ENCODE assay signal across 8 cellular contexts in genomic region chrX:40097101-40097491, GRCh38. TPM values are rescaled to one million over a fixed set of nuclear protein-coding genes. Genes with fewer than 3 reads are reported as not detected.
A peak's percentile ranks its signal among the peaks of the same experiment; 100 is the strongest.
DNase-seq lines count a peak whose midpoint lies in the region; ATAC-seq, FAIRE-seq and TF ChIP-seq lines count a peak whose summit lies in the region.

No MANE protein-coding gene starts in this region.

- peak overlapping the region; percentile 37 for H3K9ac ChIP-seq in keratinocyte (ENCODE audit: control insufficient read depth, extremely low read depth, insufficient read depth, low read length)

- peak overlapping the region; percentile 86 for H3K4me3 Mint-ChIP-seq in activated naive CD4-positive, alpha-beta T cell treated with anti-CD3 and anti-CD28 coated beads for 36 hours
- H3K4me3 Mint-ChIP-seq in activated T-helper 1 cell treated with anti-CD3 and anti-CD28 coated beads, Interleukin-12 subunit alpha, Interleukin-12 subunit beta, Interleukin-2, Interleukin-4 antibody, amounts not matched to agents 30 ng/mL and 10 ng/mL and 1 ng/mL, durations not matched to agents 14 hours and 24 hours and 36 hours, result peak overlapping the region; percentile 89

- no peaks in the 10 kb centered on the region for H3K9me3 Mint-ChIP-seq in activated naive CD4-positive, alpha-beta T cell treated with anti-CD3 and anti-CD28 coated beads for 36 hours
- H3K9me3 Mint-ChIP-seq in activated naive CD4-positive, alpha-beta T cell treated with anti-CD3 and anti-CD28 coated beads, Interleukin-2, amount 50 U/mL, for 72 hours, result no peaks in the 10 kb centered on the region
- H3K9me3 Mint-ChIP-seq in activated T-helper 1 cell treated with anti-CD3 and anti-CD28 coated beads, Interleukin-12 subunit alpha, Interleukin-12 subunit beta, Interleukin-2, Interleukin-4 antibody, amounts not matched to agents 30 ng/mL and 10 ng/mL and 1 ng/mL, durations not matched to agents 14 hours and 24 hours and 36 hours, result no peaks in the 10 kb centered on the region

- no peaks in the 10 kb centered on the region for H3K9me3 ChIP-seq in keratinocyte (ENCODE audit: control insufficient read depth, low read depth, low read length)

- peaks cover 28% of the 10 kb centered on the region for H3K4me1 Mint-ChIP-seq in activated naive CD4-positive, alpha-beta T cell treated with anti-CD3 and anti-CD28 coated beads for 36 hours (ENCODE audit: low read depth)
- H3K4me1 Mint-ChIP-seq in activated T-helper 1 cell treated with anti-CD3 and anti-CD28 coated beads, Interleukin-12 subunit alpha, Interleukin-12 subunit beta, Interleukin-2, Interleukin-4 antibody, amounts not matched to agents 30 ng/mL and 10 ng/mL and 1 ng/mL, durations not matched to agents 14 hours and 24 hours and 36 hours (ENCODE audit: low read depth), result peaks cover 23% of the 10 kb centered on the region

- no peaks in the 10 kb centered on the region for H3K9me1 ChIP-seq in keratinocyte (ENCODE audit: control insufficient read depth, extremely low read depth, insufficient read depth, low read length)

- no peaks in the 10 kb centered on the region for H3K36me3 Mint-ChIP-seq in activated naive CD4-positive, alpha-beta T cell treated with anti-CD3 and anti-CD28 coated beads for 36 hours (ENCODE audit: low read depth)
- peaks cover 11% of the 10 kb centered on the region in 2 donors for H3K36me3 Mint-ChIP-seq in activated naive CD4-positive, alpha-beta T cell treated with anti-CD3 and anti-CD28 coated beads, Interleukin-2, amount 50 U/mL, for 72 hours
- H3K36me3 Mint-ChIP-seq in activated T-helper 1 cell treated with anti-CD3 and anti-CD28 coated beads, Interleukin-12 subunit alpha, Interleukin-12 subunit beta, Interleukin-2, Interleukin-4 antibody, amounts not matched to agents 30 ng/mL and 10 ng/mL and 1 ng/mL, durations not matched to agents 14 hours and 24 hours and 36 hours (ENCODE audit: low read depth), result peaks cover 9% of the 10 kb centered on the region

- no peak for TF ChIP-seq CTCF in keratinocyte (optimal IDR thresholded peaks at IDR 0.05 in 1 of 3, IDR thresholded peaks at IDR 0.05 in 1 of 3, conservative IDR thresholded peaks at IDR 0.05 in 1 of 3; ENCODE audit: extremely low read depth in 1 of 3, insufficient read depth in 2 of 3, low read length in 3 of 3)

- H3K4me2 ChIP-seq in keratinocyte (ENCODE audit: control insufficient read depth, extremely low read depth, insufficient read depth, low read depth, low read length), result no peak overlapping the region

- H3K79me2 ChIP-seq in keratinocyte (ENCODE audit: control insufficient read depth, insufficient read depth, low read length), result peaks cover 12% of the 10 kb centered on the region

- peaks cover 36% of the 10 kb centered on the region for H3K27me3 ChIP-seq in keratinocyte (ENCODE audit: control insufficient read depth, extremely low read depth, insufficient read depth, low read length)

- intact Hi-C loops in activated naive CD4-positive, alpha-beta T cell treated with anti-CD3 and anti-CD28 coated beads for 36 hours (cut with micrococcal nuclease), result loop anchor here (2.0 to 5.0 kb wide), 5 partner anchors 78 to 325 kb away; no protein-coding TSS in a partner anchor
- intact Hi-C loops in activated T-helper 1 cell treated with anti-CD3 and anti-CD28 coated beads, Interleukin-12 subunit alpha, Interleukin-12 subunit beta, Interleukin-2, Interleukin-4 antibody, amounts not matched to agents 30 ng/mL and 10 ng/mL and 1 ng/mL, durations not matched to agents 14 hours and 24 hours and 36 hours (cut with micrococcal nuclease), result loop anchor here (1.0 to 10.0 kb wide), 9 partner anchors 9 to 988 kb away; partner anchors contain the start of gene USP9X

- dilution Hi-C loops in keratinocyte (cut with MboI; ENCODE audit: extremely low pct_ligation_motif_present, low sequenced_read_pairs), result no loop called here

- H2AFZ ChIP-seq in keratinocyte (ENCODE audit: control insufficient read depth, low read length), result no peak overlapping the region

- H3K4me1 ChIP-seq in keratinocyte (ENCODE audit: control insufficient read depth, extremely low read depth, insufficient read depth, low read length), result peaks cover 12% of the 10 kb centered on the region

- H4K20me1 ChIP-seq in keratinocyte (ENCODE audit: control insufficient read depth, extremely low read depth, insufficient read depth, low read length), result no peaks in the 10 kb centered on the region

- FAIRE-seq in keratinocyte (lab: Jason Lieb, UNC), result no peak

- peak overlapping the region; percentile 82 for H3K27ac Mint-ChIP-seq in activated naive CD4-positive, alpha-beta T cell treated with anti-CD3 and anti-CD28 coated beads for 36 hours
- H3K27ac Mint-ChIP-seq in activated naive CD4-positive, alpha-beta T cell treated with anti-CD3 and anti-CD28 coated beads, Interleukin-2, amount 50 U/mL, for 72 hours, result peak overlapping the region in 1 of 2 donors; percentile 44
- peak overlapping the region; percentile 80 for H3K27ac Mint-ChIP-seq in activated T-helper 1 cell treated with anti-CD3 and anti-CD28 coated beads, Interleukin-12 subunit alpha, Interleukin-12 subunit beta, Interleukin-2, Interleukin-4 antibody, amounts not matched to agents 30 ng/mL and 10 ng/mL and 1 ng/mL, durations not matched to agents 14 hours and 24 hours and 36 hours

- no peak overlapping the region for H3K27ac ChIP-seq in keratinocyte (ENCODE audit: control insufficient read depth, insufficient read depth, low read length)
- peak overlapping the region; percentile 55 for H3K27ac ChIP-seq in substantia nigra (ENCODE audit: low read depth, low read length, poor library complexity, severe bottlenecking)

- peak overlapping the region; percentile 34 to 65 (median 53) for H3K4me3 ChIP-seq in keratinocyte (ENCODE audit: control insufficient read depth in 2 of 3, extremely low read depth in 1 of 3, insufficient read depth in 2 of 3, low read depth in 1 of 3, low read length in 3 of 3)

- H3K27me3 Mint-ChIP-seq in activated naive CD4-positive, alpha-beta T cell treated with anti-CD3 and anti-CD28 coated beads for 36 hours (ENCODE audit: low read depth), result no peaks in the 10 kb centered on the region
- H3K27me3 Mint-ChIP-seq in activated T-helper 1 cell treated with anti-CD3 and anti-CD28 coated beads, Interleukin-12 subunit alpha, Interleukin-12 subunit beta, Interleukin-2, Interleukin-4 antibody, amounts not matched to agents 30 ng/mL and 10 ng/mL and 1 ng/mL, durations not matched to agents 14 hours and 24 hours and 36 hours (ENCODE audit: insufficient read depth), result no peaks in the 10 kb centered on the region

- no peak for DNase-seq in activated naive CD4-positive, alpha-beta T cell treated with anti-CD3 and anti-CD28 coated beads for 36 hours
- DNase-seq in activated naive CD4-positive, alpha-beta T cell treated with anti-CD3 and anti-CD28 coated beads, Interleukin-2, amount 50 U/mL, for 72 hours (ENCODE audit: low spot score in 2 of 2), result no peak
- DNase-seq in activated T-helper 1 cell treated with anti-CD3 and anti-CD28 coated beads, Interleukin-12 subunit alpha, Interleukin-12 subunit beta, Interleukin-2, Interleukin-4 antibody, amounts not matched to agents 30 ng/mL and 10 ng/mL and 1 ng/mL, durations not matched to agents 14 hours and 24 hours and 36 hours (ENCODE audit: low spot score), result peak; percentile 11
- DNase-seq in keratinocyte (ENCODE audit: low read depth, low spot score), result no peak
- DNase-seq in substantia nigra (lab: John Stamatoyannopoulos, UW), result peak in 6 of 49 donors; percentile 11 to 51 (median 29)

- ATAC-seq in activated naive CD4-positive, alpha-beta T cell treated with anti-CD3 and anti-CD28 coated beads, Interleukin-2, amount 50 U/mL, for 72 hours, result no peak
- ATAC-seq in HG02571 (IDR thresholded peaks at IDR 0.05; ENCODE audit: unreplicated experiment), result no peak
- ATAC-seq in GM21825 (IDR thresholded peaks at IDR 0.05; ENCODE audit: unreplicated experiment), result no peak
- ATAC-seq in GM21717 (IDR thresholded peaks at IDR 0.05; ENCODE audit: unreplicated experiment), result no peak

- no peaks in the 10 kb centered on the region for H3K36me3 ChIP-seq in keratinocyte (ENCODE audit: control insufficient read depth in 2 of 2, extremely low read depth in 1 of 2, insufficient read depth in 2 of 2, low read length in 2 of 2)

- CTCF ChIA-PET in activated naive CD4-positive, alpha-beta T cell treated with anti-CD3 and anti-CD28 coated beads for 36 hours (lab: Charles Lee), result interaction anchor here (0.5 kb wide), 1 partner anchor 63 kb away, joined by 3 read pairs; no protein-coding TSS in a partner anchor

RNA-seq across cellular contexts. Expression of gene BCOR, which starts 0.7 kb away (rescaled TPM):
- 10 to 100 TPM; 29.1 to 29.9 TPM for total RNA-seq in activated naive CD4-positive, alpha-beta T cell treated with anti-CD3 and anti-CD28 coated beads for 36 hours
- 10 to 100 TPM; 46.9 to 48.3 TPM for total RNA-seq in activated naive CD4-positive, alpha-beta T cell treated with anti-CD3 and anti-CD28 coated beads, Interleukin-2, amount 50 U/mL, for 72 hours
- total RNA-seq in activated T-helper 1 cell treated with anti-CD3 and anti-CD28 coated beads, Interleukin-12 subunit alpha, Interleukin-12 subunit beta, Interleukin-2, Interleukin-4 antibody, amounts not matched to agents 30 ng/mL and 10 ng/mL and 1 ng/mL, durations not matched to agents 14 hours and 24 hours and 36 hours, result 65.2 and 72.0 TPM in 2 replicates
- 2.8 to 5.0 TPM (median 3.6 TPM) in 3 replicates for polyA plus RNA-seq in keratinocyte
- 8.0 TPM for polyA plus RNA-seq in keratinocyte (2011; ENCODE audit: low read depth)
- 4.1 and 4.2 TPM in 2 replicates for polyA plus RNA-seq in keratinocyte (2011; cell fraction: cytosol; rRNA removed)
- polyA plus RNA-seq in keratinocyte (2011; cell fraction: nucleus; rRNA removed), result 20.2 and 20.8 TPM in 2 replicates
- polyA plus RNA-seq in keratinocyte (2012; ENCODE audit: low replicate concordance), result 6.2 and 7.2 TPM in 2 replicates
- polyA minus RNA-seq in keratinocyte, result 2.5 to 11.9 TPM (median 7.5 TPM) in 3 replicates
- polyA minus RNA-seq in keratinocyte (2011; cell fraction: cytosol; rRNA and poly(A)+ RNA removed), result 4.0 TPM
- 13.0 and 22.7 TPM in 2 replicates for polyA minus RNA-seq in keratinocyte (2011; cell fraction: nucleus; rRNA and poly(A)+ RNA removed)
